2 cellular contexts compared by ENCODE assay signal in genomic region chr5:181133083-181133482, GRCh38.
TF ChIP-seq lines count a peak whose summit lies in the region.

No MANE protein-coding gene starts in this region.

TF ChIP-seq in HCT116, 20 proteins besides CTCF, POLR2A, EP300 and RAD21:
- TF ChIP-seq ATF3 (IDR thresholded peaks at IDR 0.05): no peak
- no peak for TF ChIP-seq JUND (IDR thresholded peaks at IDR 0.05)
- no peak for TF ChIP-seq ZBTB33 (IDR thresholded peaks at IDR 0.05; ENCODE audit: extremely low read depth, insufficient replicate concordance, low read length)
- TF ChIP-seq CEBPB (IDR thresholded peaks at IDR 0.05; ENCODE audit: low read depth): no peak
- no peak for TF ChIP-seq ELF1 (IDR thresholded peaks at IDR 0.05; ENCODE audit: borderline replicate concordance, low read depth)
- no peak for TF ChIP-seq MAX (IDR thresholded peaks at IDR 0.05)
- TF ChIP-seq YY1 (IDR thresholded peaks at IDR 0.05; ENCODE audit: extremely low read depth, insufficient replicate concordance, low read depth, low read length): no peak
- no peak for TF ChIP-seq REST (IDR thresholded peaks at IDR 0.05; ENCODE audit: low read depth)
TF ChIP-seq in HCT116: peak in this region for 0.

TF ChIP-seq in K562, 482 proteins besides CTCF, POLR2A, EP300 and RAD21:
- TF ChIP-seq ZNF121 (CRISPR knock-in tag; conservative IDR thresholded peaks at IDR 0.05) (peak; percentile 93), BCOR (IDR thresholded peaks at IDR 0.05) (peak; percentile 41; the same call in 1 of the 2 replicates), NCOA1 (IDR thresholded peaks at IDR 0.05; ENCODE audit: low read depth) (no peak)
